In genomic region chr15:64902863-64903262, GRCh38 we compare ENCODE assay signal across 18 cellular contexts. TPM values are rescaled to one million over a fixed set of nuclear protein-coding genes. Genes with fewer than 3 reads are reported as not detected.
DNase-seq lines count a peak whose midpoint lies in the region; ATAC-seq and TF ChIP-seq lines count a peak whose summit lies in the region.
"Had no signal": no experiment of that assay in that cellular context is flagged by ENCODE, and none has a peak within 500 bp of the region (broad histone marks: within the 10 kb centered on the region; RNA-seq: fewer than 3 reads in every experiment).

No MANE protein-coding gene starts in this region.

- peaks cover 53% of the 10 kb centered on the region for H3K4me1 Mint-ChIP-seq in activated naive CD4-positive, alpha-beta T cell treated with anti-CD3 and anti-CD28 coated beads, Interleukin-2, amount 10 ng/mL, durations not matched to agents 7 days and 5 days
- H3K4me1 Mint-ChIP-seq in activated T-helper 1 cell treated with anti-CD3 and anti-CD28 coated beads, Interleukin-12 subunit alpha, Interleukin-12 subunit beta, Interleukin-2, Interleukin-4 antibody, amounts not matched to agents 30 ng/mL and 10 ng/mL and 1 ng/mL, durations not matched to agents 14 hours and 24 hours and 36 hours (ENCODE audit: low read depth): peaks cover 49% of the 10 kb centered on the region

- peaks cover 5 to 13% (median 11%) of the 10 kb centered on the region in 8 donors for H3K9me3 ChIP-seq in spleen
- H3K9me3 ChIP-seq in uterus: no peaks in the 10 kb centered on the region

- no peak for ATAC-seq in HG03354 (IDR thresholded peaks at IDR 0.05; ENCODE audit: poor library complexity, severe bottlenecking, unreplicated experiment)

- H3K36me3 Mint-ChIP-seq in activated naive CD4-positive, alpha-beta T cell treated with anti-CD3 and anti-CD28 coated beads, Interleukin-2, amount 10 ng/mL, durations not matched to agents 7 days and 5 days: peaks cover 20% of the 10 kb centered on the region
- peaks cover 4% of the 10 kb centered on the region for H3K36me3 Mint-ChIP-seq in activated T-helper 1 cell treated with anti-CD3 and anti-CD28 coated beads, Interleukin-12 subunit alpha, Interleukin-12 subunit beta, Interleukin-2, Interleukin-4 antibody, amounts not matched to agents 30 ng/mL and 10 ng/mL and 1 ng/mL, durations not matched to agents 14 hours and 24 hours and 36 hours (ENCODE audit: low read depth)

- H3K27me3 Mint-ChIP-seq in activated naive CD4-positive, alpha-beta T cell treated with anti-CD3 and anti-CD28 coated beads, Interleukin-2, amount 10 ng/mL, durations not matched to agents 7 days and 5 days: no peaks in the 10 kb centered on the region
- peaks cover 2% of the 10 kb centered on the region for H3K27me3 Mint-ChIP-seq in activated T-helper 1 cell treated with anti-CD3 and anti-CD28 coated beads, Interleukin-12 subunit alpha, Interleukin-12 subunit beta, Interleukin-2, Interleukin-4 antibody, amounts not matched to agents 30 ng/mL and 10 ng/mL and 1 ng/mL, durations not matched to agents 14 hours and 24 hours and 36 hours (ENCODE audit: insufficient read depth)

- intact Hi-C loops in activated T-helper 1 cell treated with anti-CD3 and anti-CD28 coated beads, Interleukin-12 subunit alpha, Interleukin-12 subunit beta, Interleukin-2, Interleukin-4 antibody, amounts not matched to agents 30 ng/mL and 10 ng/mL and 1 ng/mL, durations not matched to agents 14 hours and 24 hours and 36 hours (cut with micrococcal nuclease): loop anchor here (1.0 kb wide), 1 partner anchor 8 kb away; the partner anchor contains the start of gene ANKDD1A
- intact Hi-C loops in spleen (cut with DNase I; ENCODE audit: low total_unique reads) (loop anchor here (10.0 kb wide), 1 partner anchor 168 kb away; no protein-coding TSS in a partner anchor), uterus (cut with DNase I; ENCODE audit: low total_unique reads) (loop anchor here (10.0 kb wide), 2 partner anchors 58 to 168 kb away; partner anchors contain the start of gene PLEKHO2)

- no peak overlapping the region for H3K4me3 ChIP-seq in spleen
- no peak overlapping the region for H3K4me3 ChIP-seq in uterus
- H3K4me3 ChIP-seq: BLaER1 treated with 17β-estradiol and CSF1 and Interleukin-3, amounts not matched to agents 10 nM and 100 nM; Peyer's patch had no signal

- TF ChIP-seq CTCF in spleen (IDR thresholded peaks at IDR 0.05 in 8 of 11, conservative IDR thresholded peaks at IDR 0.05 in 3 of 11): no peak
- TF ChIP-seq CTCF in uterus (IDR thresholded peaks at IDR 0.05): no peak

- no peak for TF ChIP-seq POLR2A in spleen (IDR thresholded peaks at IDR 0.05)
- TF ChIP-seq POLR2A in uterus (IDR thresholded peaks at IDR 0.05): no peak

- peaks cover 8% of the 10 kb centered on the region for H3K9me3 Mint-ChIP-seq in activated naive CD4-positive, alpha-beta T cell treated with anti-CD3 and anti-CD28 coated beads, Interleukin-2, amount 10 ng/mL, durations not matched to agents 7 days and 5 days
- peaks cover 7% of the 10 kb centered on the region for H3K9me3 Mint-ChIP-seq in activated T-helper 1 cell treated with anti-CD3 and anti-CD28 coated beads, Interleukin-12 subunit alpha, Interleukin-12 subunit beta, Interleukin-2, Interleukin-4 antibody, amounts not matched to agents 30 ng/mL and 10 ng/mL and 1 ng/mL, durations not matched to agents 14 hours and 24 hours and 36 hours

- DNase-seq in NCI-H1105 treated with DMSO at 0.1 percent for 48 hours (lab: John Stamatoyannopoulos, UW) (peak; percentile 12), NCI-H1105 (lab: John Stamatoyannopoulos, UW) (no peak), spleen (no peak), uterus (no peak)
- no peak for DNase-seq in activated naive CD4-positive, alpha-beta T cell treated with anti-CD3 and anti-CD28 coated beads, Interleukin-2, amount 10 ng/mL, durations not matched to agents 7 days and 5 days
- DNase-seq in activated naive CD4-positive, alpha-beta T cell treated with Interleukin-2 at 50 U/mL for 16 hours: no peak
- no peak for DNase-seq in activated T-helper 1 cell treated with anti-CD3 and anti-CD28 coated beads, Interleukin-12 subunit alpha, Interleukin-12 subunit beta, Interleukin-2, Interleukin-4 antibody, amounts not matched to agents 30 ng/mL and 10 ng/mL and 1 ng/mL, durations not matched to agents 14 hours and 24 hours and 36 hours (ENCODE audit: low spot score)
- DNase-seq: 8988T, COR-L47, DMS153, H7, Karpas-422, MM.1S, NCI-H1417 treated with DMSO at 0.1 percent for 48 hours, NCI-H2029, Peyer's patch had no signal

- H3K27ac ChIP-seq in spleen (peak overlapping the region in 6 of 8 donors; percentile 14 to 99 (median 45)), uterus (no peak overlapping the region)
- H3K27ac ChIP-seq: Peyer's patch had no signal

- 83 to 97% (median 91%) methylated on average over 4 of the region's 4 CpGs for WGBS in spleen, 5 donors

- peak overlapping the region; percentile 0 for H3K27ac Mint-ChIP-seq in activated naive CD4-positive, alpha-beta T cell treated with anti-CD3 and anti-CD28 coated beads, Interleukin-2, amount 10 ng/mL, durations not matched to agents 7 days and 5 days
- peak overlapping the region; percentile 14 for H3K27ac Mint-ChIP-seq in activated T-helper 1 cell treated with anti-CD3 and anti-CD28 coated beads, Interleukin-12 subunit alpha, Interleukin-12 subunit beta, Interleukin-2, Interleukin-4 antibody, amounts not matched to agents 30 ng/mL and 10 ng/mL and 1 ng/mL, durations not matched to agents 14 hours and 24 hours and 36 hours

- H3K4me1 ChIP-seq in spleen (peaks cover 15 to 67% (median 55%) of the 10 kb centered on the region in 6 donors), uterus (peaks cover 0 to under 1% of the 10 kb centered on the region in 2 donors)

- H3K27me3 ChIP-seq in spleen (replicated peaks in 1 of 7) (no peaks in the 10 kb centered on the region), uterus (no peaks in the 10 kb centered on the region)
- H3K27me3 ChIP-seq: BLaER1 treated with 17β-estradiol and CSF1 and Interleukin-3, amounts not matched to agents 10 nM and 100 nM; Peyer's patch had no signal

- no peaks in the 10 kb centered on the region for H3K36me3 ChIP-seq in spleen
- no peaks in the 10 kb centered on the region for H3K36me3 ChIP-seq in uterus
- H3K36me3 ChIP-seq: Peyer's patch had no signal

- CTCF ChIA-PET in activated naive CD4-positive, alpha-beta T cell treated with anti-CD3 and anti-CD28 coated beads, Interleukin-2, amount 10 ng/mL, durations not matched to agents 7 days and 5 days (lab: Charles Lee): interaction anchor here (0.6 to 2.2 kb wide), 4 partner anchors 11 to 1434 kb away, joined by 3 to 6 read pairs (median 4); no protein-coding TSS in a partner anchor

- no peak overlapping the region for H3K4me3 Mint-ChIP-seq in activated naive CD4-positive, alpha-beta T cell treated with anti-CD3 and anti-CD28 coated beads, Interleukin-2, amount 10 ng/mL, durations not matched to agents 7 days and 5 days
- no peak overlapping the region for H3K4me3 Mint-ChIP-seq in activated T-helper 1 cell treated with anti-CD3 and anti-CD28 coated beads, Interleukin-12 subunit alpha, Interleukin-12 subunit beta, Interleukin-2, Interleukin-4 antibody, amounts not matched to agents 30 ng/mL and 10 ng/mL and 1 ng/mL, durations not matched to agents 14 hours and 24 hours and 36 hours

RNA-seq across cellular contexts. Expression of gene ANKDD1A, which starts 8.8 kb away (rescaled TPM):
- total RNA-seq in activated T-helper 1 cell treated with anti-CD3 and anti-CD28 coated beads, Interleukin-12 subunit alpha, Interleukin-12 subunit beta, Interleukin-2, Interleukin-4 antibody, amounts not matched to agents 30 ng/mL and 10 ng/mL and 1 ng/mL, durations not matched to agents 14 hours and 24 hours and 36 hours: 0.93 and 1.3 TPM in 2 replicates
- total RNA-seq in spleen (10 to 100 TPM; 20.7 to 71.1 (median 48.2) TPM), uterus (10 to 100 TPM in 3 of 4 donors, under 1 TPM in 1; 0.59 to 36.2 (median 17.7) TPM)
- 10 to 100 TPM in 2 of 3 donors, 1 to 10 TPM in 1; 5.7 to 19.9 (median 11.7) TPM for polyA plus RNA-seq in spleen

Comparison
In these comparisons a context has a peak if more than half of its experiments do, and no peak if none do; other contexts are left out.
1. H3K27ac ChIP-seq: peak in spleen (6 of 8); none in uterus (0 of 2).